In genomic region chr6:149136273-149136912, GRCh38 we compare ENCODE assay signal across 21 cellular contexts.
"Had no signal": no experiment of that assay in that cellular context is flagged by ENCODE, and none has a peak within 500 bp of the region (broad histone marks: within the 10 kb centered on the region; RNA-seq: fewer than 3 reads in every experiment).

No MANE protein-coding gene starts in this region.

- H3K9me3 Mint-ChIP-seq: effector memory CD8-positive, alpha-beta T cell; stimulated activated naive B cell treated with anti-CD40 and anti-IgM and Interleukin-4, amounts not matched to agents 10 μg/mL and 1 μg/mL and 100 μg/mL, for 72 hours had no signal

- H3K4me3 ChIP-seq: esophagus muscularis mucosa, gastroesophageal sphincter, mucosa of descending colon, spleen, testis, tibial nerve, upper lobe of right lung had no signal

- H3K36me3 ChIP-seq: esophagus muscularis mucosa, gastroesophageal sphincter, neutrophil, spleen, tibial nerve, upper lobe of right lung had no signal

- H3K27ac ChIP-seq: epithelial cell of prostate, esophagus muscularis mucosa, gastroesophageal sphincter, neutrophil, spleen, testis, tibial nerve, upper lobe of right lung had no signal

- H3K9me3 ChIP-seq: esophagus muscularis mucosa, gastroesophageal sphincter, mucosa of descending colon, neutrophil, spleen, testis, tibial nerve, upper lobe of right lung had no signal

- H3K4me1 ChIP-seq: esophagus muscularis mucosa, gastroesophageal sphincter, testis had no signal

- H3K27me3 ChIP-seq: esophagus muscularis mucosa, gastroesophageal sphincter, neutrophil, spleen, testis, tibial nerve, upper lobe of right lung had no signal

- H3K27ac Mint-ChIP-seq: stimulated activated naive B cell treated with anti-CD40 and anti-IgM and Interleukin-4, amounts not matched to agents 10 μg/mL and 1 μg/mL and 100 μg/mL, for 72 hours had no signal

- DNase-seq: effector memory CD8-positive, alpha-beta T cell; glutamatergic neuron; islet precursor cell; mammary epithelial cell; mucosa of descending colon; naive thymus-derived CD8-positive, alpha-beta T cell; posterior cingulate gyrus; spleen; stimulated activated CD4-positive, alpha-beta T cell treated with anti-CD3 and anti-CD28 coated beads, Interleukin-15, amount 100 ng/mL, for 24 hours; stimulated activated CD4-positive, alpha-beta T cell treated with anti-CD3 and anti-CD28 coated beads, Interleukin-1b, Interleukin-23, amount 100 ng/mL, for 48 hours; stimulated activated CD4-positive, alpha-beta T cell treated with anti-CD3 and anti-CD28 coated beads, Interleukin-4, amount 100 ng/mL, for 24 hours; stimulated activated naive B cell treated with anti-CD40 and anti-IgM and Interleukin-4, amounts not matched to agents 10 μg/mL and 1 μg/mL and 100 μg/mL, for 72 hours; stimulated activated naive CD8-positive, alpha-beta T cell treated with anti-CD3 and anti-CD28 coated beads, Interleukin-15, amount 100 ng/mL, for 72 hours; testis; upper lobe of right lung had no signal

- H3K36me3 Mint-ChIP-seq: stimulated activated naive B cell treated with anti-CD40 and anti-IgM and Interleukin-4, amounts not matched to agents 10 μg/mL and 1 μg/mL and 100 μg/mL, for 72 hours had no signal

- ATAC-seq: effector memory CD8-positive, alpha-beta T cell; gastroesophageal sphincter; mucosa of descending colon; naive thymus-derived CD8-positive, alpha-beta T cell; sciatic nerve; stimulated activated naive B cell treated with anti-CD40 and anti-IgM and Interleukin-4, amounts not matched to agents 10 μg/mL and 1 μg/mL and 100 μg/mL, for 72 hours; stimulated activated naive CD8-positive, alpha-beta T cell treated with anti-CD3 and anti-CD28 coated beads, Interleukin-15, amount 100 ng/mL, for 72 hours; upper lobe of right lung had no signal

- H3K4me3 Mint-ChIP-seq: effector memory CD8-positive, alpha-beta T cell; naive thymus-derived CD8-positive, alpha-beta T cell; stimulated activated naive B cell treated with anti-CD40 and anti-IgM and Interleukin-4, amounts not matched to agents 10 μg/mL and 1 μg/mL and 100 μg/mL, for 72 hours; stimulated activated naive CD8-positive, alpha-beta T cell treated with anti-CD3 and anti-CD28 coated beads, Interleukin-15, amount 100 ng/mL, for 72 hours had no signal

- H3K27me3 Mint-ChIP-seq: effector memory CD8-positive, alpha-beta T cell; naive thymus-derived CD8-positive, alpha-beta T cell; stimulated activated naive CD8-positive, alpha-beta T cell treated with anti-CD3 and anti-CD28 coated beads, Interleukin-15, amount 100 ng/mL, for 72 hours had no signal
